In genomic region chr22:49904040-49904369, GRCh38 we compare ENCODE assay signal across 19 cellular contexts. TPM values are rescaled to one million over a fixed set of nuclear protein-coding genes. Genes with fewer than 3 reads are reported as not detected.
A peak's percentile ranks its signal among the peaks of the same experiment; 100 is the strongest.
DNase-seq lines count a peak whose midpoint lies in the region; ATAC-seq, FAIRE-seq and TF ChIP-seq lines count a peak whose summit lies in the region.
"Had no signal": no experiment of that assay in that cellular context is flagged by ENCODE, and none has a peak within 500 bp of the region (broad histone marks: within the 10 kb centered on the region; RNA-seq: fewer than 3 reads in every experiment).

No MANE protein-coding gene starts in this region.

- no peak for TF ChIP-seq POLR2A in spleen (IDR thresholded peaks at IDR 0.05)

- POLR2A ChIA-PET in activated naive CD8-positive, alpha-beta T cell treated with anti-CD3 and anti-CD28 coated beads, Interleukin-2, amount 10 ng/mL, durations not matched to agents 7 days and 5 days (lab: Charles Lee), result no interaction called here

- FAIRE-seq in D721Med (lab: Jason Lieb, UNC), result no peak
- FAIRE-seq: G401.6, GM12892, GM19239, HTR-8/SVneo had no signal

- peaks cover 44% of the 10 kb centered on the region for H3K36me3 Mint-ChIP-seq in activated naive CD8-positive, alpha-beta T cell treated with anti-CD3 and anti-CD28 coated beads, Interleukin-2, amount 10 ng/mL, durations not matched to agents 7 days and 5 days
- H3K36me3 Mint-ChIP-seq in activated naive CD8-positive, alpha-beta T cell treated with anti-CD3 and anti-CD28 coated beads for 36 hours, result peaks cover 36% of the 10 kb centered on the region

- no peaks in the 10 kb centered on the region for H3K27me3 Mint-ChIP-seq in activated naive CD8-positive, alpha-beta T cell treated with anti-CD3 and anti-CD28 coated beads, Interleukin-2, amount 10 ng/mL, durations not matched to agents 7 days and 5 days
- no peaks in the 10 kb centered on the region for H3K27me3 Mint-ChIP-seq in activated naive CD8-positive, alpha-beta T cell treated with anti-CD3 and anti-CD28 coated beads for 36 hours
- H3K27me3 Mint-ChIP-seq: B cell; CD4-positive, alpha-beta memory T cell had no signal

- H3K4me1 ChIP-seq in spleen, result no peaks in the 10 kb centered on the region

- no peak overlapping the region for H3K4me3 ChIP-seq in spleen

- no peaks in the 10 kb centered on the region for H3K9me3 ChIP-seq in spleen

- TF ChIP-seq CTCF in VCaP (conservative IDR thresholded peaks at IDR 0.05) (no peak), spleen (IDR thresholded peaks at IDR 0.05 in 8 of 11, conservative IDR thresholded peaks at IDR 0.05 in 3 of 11) (no peak), D721Med (IDR thresholded peaks at IDR 0.05; ENCODE audit: insufficient read depth, missing control alignments) (no peak)

- peaks cover 5% of the 10 kb centered on the region for H3K4me1 Mint-ChIP-seq in activated naive CD8-positive, alpha-beta T cell treated with anti-CD3 and anti-CD28 coated beads, Interleukin-2, amount 10 ng/mL, durations not matched to agents 7 days and 5 days
- peaks cover 6% of the 10 kb centered on the region for H3K4me1 Mint-ChIP-seq in activated naive CD8-positive, alpha-beta T cell treated with anti-CD3 and anti-CD28 coated beads for 36 hours
- H3K4me1 Mint-ChIP-seq: B cell had no signal

- no peaks in the 10 kb centered on the region for H3K27me3 ChIP-seq in spleen (replicated peaks in 1 of 7)

- H3K27ac ChIP-seq in VCaP (peak overlapping the region; percentile 44), spleen (no peak overlapping the region)

- H3K36me3 ChIP-seq in spleen, result peaks cover 0 to 100% (median 55%) of the 10 kb centered on the region in 6 donors

- peaks cover 4% of the 10 kb centered on the region for H3K9me3 Mint-ChIP-seq in activated naive CD8-positive, alpha-beta T cell treated with anti-CD3 and anti-CD28 coated beads, Interleukin-2, amount 10 ng/mL, durations not matched to agents 7 days and 5 days
- H3K9me3 Mint-ChIP-seq in activated naive CD8-positive, alpha-beta T cell treated with anti-CD3 and anti-CD28 coated beads for 36 hours, result peaks cover 3% of the 10 kb centered on the region

- H3K27ac Mint-ChIP-seq in activated naive CD8-positive, alpha-beta T cell treated with anti-CD3 and anti-CD28 coated beads, Interleukin-2, amount 10 ng/mL, durations not matched to agents 7 days and 5 days, result no peak overlapping the region
- H3K27ac Mint-ChIP-seq in activated naive CD8-positive, alpha-beta T cell treated with anti-CD3 and anti-CD28 coated beads for 36 hours, result no peak overlapping the region
- H3K27ac Mint-ChIP-seq: B cell, H9 had no signal

- no peak overlapping the region for H3K4me3 Mint-ChIP-seq in activated naive CD8-positive, alpha-beta T cell treated with anti-CD3 and anti-CD28 coated beads, Interleukin-2, amount 10 ng/mL, durations not matched to agents 7 days and 5 days
- no peak overlapping the region for H3K4me3 Mint-ChIP-seq in activated naive CD8-positive, alpha-beta T cell treated with anti-CD3 and anti-CD28 coated beads for 36 hours
- H3K4me3 Mint-ChIP-seq: B cell; CD4-positive, alpha-beta memory T cell; H9 had no signal

- intact Hi-C loops in spleen (cut with DNase I; ENCODE audit: low total_unique reads), result no loop called here

- ATAC-seq in activated naive CD8-positive, alpha-beta T cell treated with anti-CD3 and anti-CD28 coated beads, Interleukin-2, amount 10 ng/mL, durations not matched to agents 7 days and 5 days (ENCODE audit: low read depth), result no peak

- peak; percentile 27 for DNase-seq in activated naive CD8-positive, alpha-beta T cell treated with anti-CD3 and anti-CD28 coated beads, Interleukin-2, amount 10 ng/mL, durations not matched to agents 7 days and 5 days
- no peak for DNase-seq in activated naive CD8-positive, alpha-beta T cell treated with anti-CD3 and anti-CD28 coated beads for 36 hours
- DNase-seq in islet precursor cell (peak; percentile 22), spleen (peak; percentile 56), GM03348 (ENCODE audit: low spot score) (no peak), D721Med (ENCODE audit: insufficient read length, low spot score) (no peak)
- DNase-seq in stimulated activated CD4-positive, alpha-beta T cell treated with anti-CD3 and anti-CD28 coated beads, Interleukin-4, amount 100 ng/mL, for 1 hour, result no peak
- DNase-seq: CD4-positive, alpha-beta memory T cell; DMS153; DMS79 treated with DMSO at 0.1 percent for 48 hours; EL; GOT3; H9 had no signal

- WGBS in spleen, 5 donors, result 86 to 100% (median 97%) methylated on average over 3 to 11 of the region's 11 CpGs

RNA-seq across cellular contexts. Expression of gene ALG12, which starts 14.2 kb away (rescaled TPM):
- total RNA-seq in activated naive CD8-positive, alpha-beta T cell treated with anti-CD3 and anti-CD28 coated beads, Interleukin-2, amount 10 ng/mL, durations not matched to agents 7 days and 5 days, result 10 to 100 TPM; 18.0 to 20.2 TPM
- 10 to 100 TPM; 14.5 to 15.2 TPM for total RNA-seq in activated naive CD8-positive, alpha-beta T cell treated with anti-CD3 and anti-CD28 coated beads for 36 hours
- total RNA-seq in spleen, result 10 to 100 TPM; 10.2 to 20.1 (median 13.3) TPM
- 1 to 10 TPM; 5.7 to 7.1 (median 5.9) TPM for polyA plus RNA-seq in spleen

RNA-seq across cellular contexts. Expression of gene CRELD2, which starts 14.4 kb away (rescaled TPM):
- total RNA-seq in activated naive CD8-positive, alpha-beta T cell treated with anti-CD3 and anti-CD28 coated beads, Interleukin-2, amount 10 ng/mL, durations not matched to agents 7 days and 5 days, result 10 to 100 TPM; 40.3 to 41.0 TPM
- 10 to 100 TPM; 32.6 to 34.8 TPM for total RNA-seq in activated naive CD8-positive, alpha-beta T cell treated with anti-CD3 and anti-CD28 coated beads for 36 hours
- total RNA-seq in spleen, result 10 to 100 TPM; 23.2 to 46.3 (median 38.1) TPM
- 10 to 100 TPM; 16.2 to 26.3 (median 18.3) TPM for polyA plus RNA-seq in spleen

RNA-seq across cellular contexts. Expression of gene ZBED4, which starts 50.4 kb away (rescaled TPM):
- total RNA-seq in activated naive CD8-positive, alpha-beta T cell treated with anti-CD3 and anti-CD28 coated beads, Interleukin-2, amount 10 ng/mL, durations not matched to agents 7 days and 5 days, result 10 to 100 TPM; 21.0 to 21.5 TPM
- 10 to 100 TPM; 20.6 to 20.7 TPM for total RNA-seq in activated naive CD8-positive, alpha-beta T cell treated with anti-CD3 and anti-CD28 coated beads for 36 hours
- 10 to 100 TPM; 10.1 to 23.2 (median 16.1) TPM for total RNA-seq in spleen
- polyA plus RNA-seq in spleen, result 1 to 10 TPM; 2.9 to 5.3 (median 3.5) TPM

RNA-seq across cellular contexts. Expression of gene PIM3, which starts 56.6 kb away (rescaled TPM):
- 10 to 100 TPM; 44.3 to 48.5 TPM for total RNA-seq in activated naive CD8-positive, alpha-beta T cell treated with anti-CD3 and anti-CD28 coated beads, Interleukin-2, amount 10 ng/mL, durations not matched to agents 7 days and 5 days
- 100 to 1,000 TPM; 134 to 137 TPM for total RNA-seq in activated naive CD8-positive, alpha-beta T cell treated with anti-CD3 and anti-CD28 coated beads for 36 hours
- total RNA-seq in spleen, result 100 to 1,000 TPM in 5 of 7 donors, 10 to 100 TPM in 2; 72.1 to 134 (median 109) TPM
- 10 to 100 TPM; 49.5 to 84.4 (median 52.0) TPM for polyA plus RNA-seq in spleen

Comparison
In these comparisons a context has a peak if more than half of its experiments do, and no peak if none do; other contexts are left out.
1. DNase-seq: peak in activated naive CD8-positive, alpha-beta T cell treated with anti-CD3 and anti-CD28 coated beads, Interleukin-2, amount 10 ng/mL, durations not matched to agents 7 days and 5 days (single experiment), islet precursor cell (single experiment) and spleen (single experiment); none in activated naive CD8-positive, alpha-beta T cell treated with anti-CD3 and anti-CD28 coated beads for 36 hours (single experiment), stimulated activated CD4-positive, alpha-beta T cell treated with anti-CD3 and anti-CD28 coated beads, Interleukin-4, amount 100 ng/mL, for 1 hour (single experiment), GM03348 (single experiment) and D721Med (single experiment).